In genomic region chr9:117737721-117738226, GRCh38 we compare ENCODE assay signal across 1 cellular context.
TF ChIP-seq lines count a peak whose summit lies in the region.

No MANE protein-coding gene starts in this region.

TF ChIP-seq in H1, 55 proteins besides CTCF, POLR2A, EP300 and RAD21:
- no peak for TF ChIP-seq SIX5 (IDR thresholded peaks at IDR 0.05; ENCODE audit: low read depth, low read length)
- no peak for TF ChIP-seq MAFK (IDR thresholded peaks at IDR 0.05; ENCODE audit: low read depth, low read length)
- no peak for TF ChIP-seq EZH2 (IDR thresholded peaks at IDR 0.05; ENCODE audit: low read depth, low read length, severe bottlenecking)
- no peak for TF ChIP-seq USF2 (IDR thresholded peaks at IDR 0.05; ENCODE audit: low read length)
- TF ChIP-seq ATF2 (IDR thresholded peaks at IDR 0.05; ENCODE audit: low read length): no peak
- TF ChIP-seq BCL11A (IDR thresholded peaks at IDR 0.05; ENCODE audit: low read depth in 2 of 2, low read length in 2 of 2): no peak
- no peak for TF ChIP-seq ZNF274 (IDR thresholded peaks at IDR 0.05; ENCODE audit: borderline replicate concordance, extremely low read depth, low read length)
- no peak for TF ChIP-seq PHF8 (conservative IDR thresholded peaks at IDR 0.05; ENCODE audit: low read depth, low read length)
- no peak for TF ChIP-seq TAF7 (optimal IDR thresholded peaks at IDR 0.05; ENCODE audit: borderline replicate concordance, low read depth, low read length)
- no peak for TF ChIP-seq TCF12 (IDR thresholded peaks at IDR 0.05; ENCODE audit: low read depth, low read length)
- TF ChIP-seq SRF (IDR thresholded peaks at IDR 0.05; ENCODE audit: low read depth, low read length): no peak
- no peak for TF ChIP-seq YY1 (IDR thresholded peaks at IDR 0.05; ENCODE audit: low read depth, low read length)
- TF ChIP-seq BACH1 (IDR thresholded peaks at IDR 0.05; ENCODE audit: low read length): no peak
- TF ChIP-seq RXRA (IDR thresholded peaks at IDR 0.05; ENCODE audit: insufficient read depth, low read depth, low read length): no peak
- no peak for TF ChIP-seq POLR2AphosphoS5 (IDR thresholded peaks at IDR 0.05; ENCODE audit: low read depth, low read length)
TF ChIP-seq in H1: peak in this region for 0.
